ENCODE assay signal across 1 cellular context in genomic region chr2:218374795-218375194, GRCh38.
TF ChIP-seq lines count a peak whose summit lies in the region.

No MANE protein-coding gene starts in this region.

TF ChIP-seq in SK-N-SH treated with all-trans-retinoic acid at 6 μM for 48 hours, 23 proteins besides CTCF, POLR2A, EP300 and RAD21 (continued from another document):
- TF ChIP-seq, protein P1, sequence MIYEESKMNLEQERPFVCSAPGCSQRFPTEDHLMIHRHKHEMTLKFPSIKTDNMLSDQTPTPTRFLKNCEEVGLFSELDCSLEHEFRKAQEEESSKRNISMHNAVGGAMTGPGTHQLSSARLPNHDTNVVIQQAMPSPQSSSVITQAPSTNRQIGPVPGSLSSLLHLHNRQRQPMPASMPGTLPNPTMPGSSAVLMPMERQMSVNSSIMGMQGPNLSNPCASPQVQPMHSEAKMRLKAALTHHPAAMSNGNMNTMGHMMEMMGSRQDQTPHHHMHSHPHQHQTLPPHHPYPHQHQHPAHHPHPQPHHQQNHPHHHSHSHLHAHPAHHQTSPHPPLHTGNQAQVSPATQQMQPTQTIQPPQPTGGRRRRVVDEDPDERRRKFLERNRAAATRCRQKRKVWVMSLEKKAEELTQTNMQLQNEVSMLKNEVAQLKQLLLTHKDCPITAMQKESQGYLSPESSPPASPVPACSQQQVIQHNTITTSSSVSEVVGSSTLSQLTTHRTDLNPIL (CRISPR knock-in tag; IDR thresholded peaks at IDR 0.05; ENCODE audit: low read depth) = no peak
- TF ChIP-seq ZC3H10 (CRISPR knock-in tag; IDR thresholded peaks at IDR 0.05) (no peak), POU6F1 (CRISPR knock-in tag; IDR thresholded peaks at IDR 0.05; ENCODE audit: borderline replicate concordance, low read depth) (no peak), ISL1 (CRISPR knock-in tag; IDR thresholded peaks at IDR 0.05) (no peak), ZNF565 (CRISPR knock-in tag; conservative IDR thresholded peaks at IDR 0.05; ENCODE audit: low read depth) (no peak)
TF ChIP-seq in SK-N-SH treated with all-trans-retinoic acid at 6 μM for 48 hours: peak in this region for 0.
